Comparison of ENCODE assay signal across 8 cellular contexts in genomic region chr13:110955072-110955503, GRCh38. TPM values are rescaled to one million over a fixed set of nuclear protein-coding genes. Genes with fewer than 3 reads are reported as not detected.
DNase-seq lines count a peak whose midpoint lies in the region; ATAC-seq, FAIRE-seq and TF ChIP-seq lines count a peak whose summit lies in the region.
"Not testable (repeated sequence)": the region's sequence is repeated elsewhere in the genome, so short reads cannot be mapped to it uniquely, and the experiment has no call there.

No MANE protein-coding gene starts in this region.

- TF ChIP-seq EP300 in GM12878 (IDR thresholded peaks at IDR 0.05; ENCODE audit: borderline replicate concordance in 1 of 2, control insufficient read depth in 1 of 2, low read depth in 2 of 2, low read length in 2 of 2) = not testable (repeated sequence)

- in situ Hi-C loops in GM12878 (cut with MboI) = not testable (repeated sequence)

- H3K79me1 ChIP-seq in trophoblast cell (ENCODE audit: low read length) = not testable (repeated sequence)

- not testable (repeated sequence) for H2AK5ac ChIP-seq in trophoblast cell (ENCODE audit: low read length)

- H3K4ac ChIP-seq in trophoblast cell (ENCODE audit: low read depth, low read length) = not testable (repeated sequence)

- not testable (repeated sequence) for H3K4me2 ChIP-seq in DND-41 (ENCODE audit: insufficient read depth, low read length); GM12878 (ENCODE audit: control insufficient read depth, insufficient read depth); trophoblast cell (ENCODE audit: low read length)

- H4K8ac ChIP-seq in trophoblast cell (ENCODE audit: low read depth, low read length) = not testable (repeated sequence)

- H4K91ac ChIP-seq in trophoblast cell (ENCODE audit: low read depth, low read length) = not testable (repeated sequence)

- not testable (repeated sequence) for TF ChIP-seq RAD21 in GM12878 (IDR thresholded peaks at IDR 0.05; ENCODE audit: insufficient read depth, low read depth, low read length)

- DNase-seq in DND-41 = peak; percentile 11
- DNase-seq in H4 (ENCODE audit: low spot score) = peak; percentile 90
- DNase-seq in HUDEP-2 (lab: John Stamatoyannopoulos, UW; ENCODE audit: unreplicated experiment in 76 of 76) = peak in 71 of 76 experiments; percentile 12 to 95 (median 63)
- DNase-seq in GM12878 (ENCODE audit: low read depth, low spot score); heart right ventricle: not testable (repeated sequence)
- DNase-seq in trophoblast cell = peak; percentile 91 to 94
- peak; percentile 88 to 91 for DNase-seq in tibial artery

- not testable (repeated sequence) for TF ChIP-seq CTCF in DND-41 (IDR thresholded peaks at IDR 0.05; ENCODE audit: borderline replicate concordance, extremely low read depth, low read length, poor library complexity, severe bottlenecking); GM12878 (IDR thresholded peaks at IDR 0.05 in 2 of 3, conservative IDR thresholded peaks at IDR 0.05 in 1 of 3; ENCODE audit: control insufficient read depth in 2 of 3, extremely low read depth in 1 of 3, insufficient read depth in 1 of 3, low read depth in 3 of 3, low read length in 3 of 3); heart right ventricle (IDR thresholded peaks at IDR 0.05); tibial artery (IDR thresholded peaks at IDR 0.05)

- RAD21 ChIA-PET in GM12878 (lab: Charles Lee; ENCODE audit: unreplicated experiment) = not testable (repeated sequence)

- peak; percentile 68 for ATAC-seq in DND-41 (ENCODE audit: insufficient read depth, low read depth)
- ATAC-seq in GM12878 = peak; percentile 77
- peak in 7 of 8 donors; percentile 51 to 88 (median 78) for ATAC-seq in heart right ventricle

- not testable (repeated sequence) for H3K4me3 ChIP-seq in DND-41 (ENCODE audit: low read depth in 1 of 2, low read length in 2 of 2); GM12878; heart right ventricle; trophoblast cell (ENCODE audit: low read depth, low read length); tibial artery

- H3K14ac ChIP-seq in trophoblast cell (ENCODE audit: low read length) = not testable (repeated sequence)

- H2BK5ac ChIP-seq in trophoblast cell (ENCODE audit: low read depth, low read length, poor library complexity) = not testable (repeated sequence)

- H3K27me3 Mint-ChIP-seq in T-helper 1 cell treated with Interleukin-12 subunit alpha and Interleukin-12 subunit beta and Interleukin-4 antibody, amounts not matched to agents 30 μg/mL and 1 μg/mL, for 36 hours (ENCODE audit: low read depth) = not testable (repeated sequence)

- H4K12ac ChIP-seq in trophoblast cell (ENCODE audit: low read depth, low read length) = not testable (repeated sequence)

- not testable (repeated sequence) for H3K23ac ChIP-seq in trophoblast cell (ENCODE audit: low read length)

- CTCF ChIA-PET in GM12878 (lab: Yijun Ruan, JAX) = interaction anchor here (0.7 to 1.3 kb wide), 2 partner anchors 12 to 262 kb away, joined by 3 read pairs; no protein-coding TSS in a partner anchor

- not testable (repeated sequence) for TF ChIP-seq POLR2A in GM12878 (IDR thresholded peaks at IDR 0.05; ENCODE audit: low read depth, low read length)

- POLR2A ChIA-PET in GM12878 (lab: Charles Lee) = interaction anchor here (0.6 kb wide), 1 partner anchor 483 kb away, joined by 3 read pairs; no protein-coding TSS in a partner anchor

- not testable (repeated sequence) for H3K27ac ChIP-seq in DND-41 (ENCODE audit: low read length); GM12878 (ENCODE audit: control insufficient read depth, insufficient read depth); trophoblast cell (ENCODE audit: low read depth, low read length)
- H3K27ac ChIP-seq in heart right ventricle (peak overlapping the region in 1 of 10 donors; percentile 47), tibial artery (peak overlapping the region; percentile 76 to 81)

- SMC1A ChIA-PET in GM12878 (lab: Charles Lee; ENCODE audit: uncharacterized antibody, unreplicated experiment) = not testable (repeated sequence)

- intact Hi-C loops in GM12878 (cut with micrococcal nuclease; ENCODE audit: unreplicated experiment); heart right ventricle (cut with DNase I); tibial artery (cut with DNase I; ENCODE audit: low total_unique reads): not testable (repeated sequence)

- not testable (repeated sequence) for BruUV-seq in GM12878 (replicated peaks; lab: Mats Ljungman, UMichigan)

- FAIRE-seq in GM12878 (lab: Jason Lieb, UNC) = not testable (repeated sequence)

- WGBS in GM12878 (ENCODE audit: insufficient coverage, insufficient replicate concordance, low lambda C conversion rate, missing lambda C conversion rate) = 47% methylated on average over 11 of the region's 11 CpGs
- 56 to 65% methylated on average over 11 of the region's 11 CpGs for WGBS in heart right ventricle, 2 donors
- WGBS in trophoblast cell (ENCODE audit: extremely low coverage, insufficient coverage, insufficient read length) = no CpG with 5 or more reads among the region's 11 CpGs

- not testable (repeated sequence) for H3K4me3 Mint-ChIP-seq in T-helper 1 cell treated with Interleukin-12 subunit alpha and Interleukin-12 subunit beta and Interleukin-4 antibody, amounts not matched to agents 30 μg/mL and 1 μg/mL, for 36 hours

- not testable (repeated sequence) for H3K79me2 ChIP-seq in DND-41 (ENCODE audit: insufficient read depth, low read length); GM12878 (ENCODE audit: control insufficient read depth, insufficient read depth, low read length); trophoblast cell (ENCODE audit: control insufficient read depth, insufficient read depth, low read length, poor library complexity)

- peaks cover 17% of the 10 kb centered on the region for H3K4me1 Mint-ChIP-seq in T-helper 1 cell treated with Interleukin-12 subunit alpha and Interleukin-12 subunit beta and Interleukin-4 antibody, amounts not matched to agents 30 μg/mL and 1 μg/mL, for 36 hours (ENCODE audit: low read depth)

- not testable (repeated sequence) for H4K20me1 ChIP-seq in DND-41 (ENCODE audit: insufficient read depth, low read length); GM12878 (ENCODE audit: control insufficient read depth, insufficient read depth)

- H2BK12ac ChIP-seq in trophoblast cell (ENCODE audit: low read length) = not testable (repeated sequence)

- not testable (repeated sequence) for H3K4me1 ChIP-seq in DND-41 (ENCODE audit: insufficient read depth, low read length); GM12878 (ENCODE audit: control insufficient read depth, insufficient read depth, low read length); trophoblast cell (ENCODE audit: control insufficient read depth in 1 of 2, insufficient read depth in 2 of 2, low read length in 2 of 2)
- H3K4me1 ChIP-seq in heart right ventricle (peaks cover 0 to 13% (median 0%) of the 10 kb centered on the region in 9 donors), tibial artery (peaks cover 0 to 16% (median 3%) of the 10 kb centered on the region in 4 donors)

- H3K9me3 ChIP-seq in DND-41 (ENCODE audit: insufficient read depth, low read length, severe bottlenecking); GM12878 (replicated peaks; ENCODE audit: control insufficient read depth, insufficient read depth, low read length); heart right ventricle; tibial artery: not testable (repeated sequence)
- peaks cover 13% of the 10 kb centered on the region for H3K9me3 ChIP-seq in trophoblast cell (ENCODE audit: insufficient read depth, low read depth, low read length)

- not testable (repeated sequence) for H3K9ac ChIP-seq in DND-41 (ENCODE audit: low read depth, low read length); GM12878 (ENCODE audit: control insufficient read depth, insufficient read depth, low read length); trophoblast cell (ENCODE audit: low read length)

- not testable (repeated sequence) for H3K27me3 ChIP-seq in DND-41 (ENCODE audit: insufficient read depth, low read length, poor library complexity); GM12878 (replicated peaks in 1 of 2; ENCODE audit: control insufficient read depth in 2 of 2, insufficient read depth in 2 of 2, low read length in 1 of 2); heart right ventricle; trophoblast cell (ENCODE audit: insufficient read depth, low read length); tibial artery

- peak overlapping the region; percentile 31 for H3K27ac Mint-ChIP-seq in T-helper 1 cell treated with Interleukin-12 subunit alpha and Interleukin-12 subunit beta and Interleukin-4 antibody, amounts not matched to agents 30 μg/mL and 1 μg/mL, for 36 hours

- not testable (repeated sequence) for H3K9me3 Mint-ChIP-seq in T-helper 1 cell treated with Interleukin-12 subunit alpha and Interleukin-12 subunit beta and Interleukin-4 antibody, amounts not matched to agents 30 μg/mL and 1 μg/mL, for 36 hours

- H2BK120ac ChIP-seq in trophoblast cell (ENCODE audit: insufficient read depth, low read length, poor library complexity) = not testable (repeated sequence)

- H3K18ac ChIP-seq in trophoblast cell (ENCODE audit: low read length) = not testable (repeated sequence)

- not testable (repeated sequence) for H2AFZ ChIP-seq in DND-41 (ENCODE audit: low read depth, low read length); GM12878 (ENCODE audit: control insufficient read depth, low read depth, low read length); trophoblast cell (ENCODE audit: insufficient read depth, low read length, poor library complexity)

- not testable (repeated sequence) for H3K36me3 ChIP-seq in DND-41 (ENCODE audit: insufficient read depth, low read length); GM12878 (ENCODE audit: control insufficient read depth in 2 of 2, insufficient read depth in 2 of 2, low read length in 1 of 2); heart right ventricle; trophoblast cell (ENCODE audit: control insufficient read depth in 1 of 2, insufficient read depth in 2 of 2, low read length in 2 of 2); tibial artery

- not testable (repeated sequence) for H3K36me3 Mint-ChIP-seq in T-helper 1 cell treated with Interleukin-12 subunit alpha and Interleukin-12 subunit beta and Interleukin-4 antibody, amounts not matched to agents 30 μg/mL and 1 μg/mL, for 36 hours (ENCODE audit: low read depth)

RNA-seq across cellular contexts. Expression of gene ANKRD10, which starts 40.2 kb away (rescaled TPM):
- total RNA-seq in H4 (2014; rRNA removed; shearing (Covaris generic)) = 40.9 and 45.6 TPM in 2 replicates
- 583 and 599 TPM in 2 replicates for total RNA-seq in GM12878 (2013; cell fraction: nucleolus; rRNA removed)
- total RNA-seq in GM12878 (2014; rRNA removed) = 121 and 123 TPM in 2 replicates
- total RNA-seq in GM12878 (2014; rRNA removed; fragmentation: Illumina TruSeq; extraction: Trizol) = 99.9 and 134 TPM in 2 replicates
- total RNA-seq in GM12878 (2021) = 82.4 and 99.4 TPM in 2 replicates
- polyA plus RNA-seq in GM12878 (2011; ENCODE audit: low read depth) = 83.0 TPM
- polyA plus RNA-seq in GM12878 (2011; rRNA removed) = 199 and 280 TPM in 2 replicates
- 62.8 and 75.6 TPM in 2 replicates for polyA plus RNA-seq in GM12878 (2011; cell fraction: cytosol; rRNA removed)
- 410 and 447 TPM in 2 replicates for polyA plus RNA-seq in GM12878 (2011; cell fraction: nucleus; rRNA removed)
- 87.9 and 91.2 TPM in 2 replicates for polyA plus RNA-seq in GM12878 (2012)
- polyA plus RNA-seq in GM12878 (2014; fragmentation: Illumina TruSeq; extraction: Trizol) = 54.8 and 70.4 TPM in 2 replicates
- 10 to 100 TPM; 47.1 to 62.3 TPM for polyA plus RNA-seq in GM12878 (2014; fragmentation: Nextera tagmentation; extraction: Ambion mirVana)
- polyA plus RNA-seq in GM12878 (2014; rRNA removed) = 90.2 and 90.8 TPM in 2 replicates
- 100 to 1,000 TPM in 1 of 2 experiments, 10 to 100 TPM in 1; 95.1 to 101 TPM for polyA plus RNA-seq in GM12878 (2016; fragmentation: Nextera tagmentation; extraction: Ambion mirVana)
- polyA minus RNA-seq in GM12878 (2011; rRNA and poly(A)+ RNA removed) = 107 and 137 TPM in 2 replicates
- 87.7 and 99.2 TPM in 2 replicates for polyA minus RNA-seq in GM12878 (2011; cell fraction: cytosol; rRNA and poly(A)+ RNA removed)
- polyA minus RNA-seq in GM12878 (2011; cell fraction: nucleus; rRNA and poly(A)+ RNA removed) = 344 and 435 TPM in 2 replicates
- 10 to 100 TPM; 38.1 to 71.4 (median 49.0) TPM for total RNA-seq in heart right ventricle
- 100 to 1,000 TPM in 1 of 2 donors, 10 to 100 TPM in 1; 32.4 to 127 TPM for polyA plus RNA-seq in heart right ventricle
- polyA plus RNA-seq in trophoblast cell (2013) = 58.8 and 60.1 TPM in 2 replicates
